Comparison of ENCODE assay signal across 2 cellular contexts in genomic region chr3:177594096-177594495, GRCh38.
TF ChIP-seq lines count a peak whose summit lies in the region.

No MANE protein-coding gene starts in this region.

TF ChIP-seq in A549, 52 proteins besides CTCF, POLR2A, EP300 and RAD21:
- TF ChIP-seq USF2 (IDR thresholded peaks at IDR 0.05) (peak; percentile 48; the same call in 1 of the 2 replicates), HOXB5 (CRISPR knock-in tag; IDR thresholded peaks at IDR 0.05) (no peak), HES2 (IDR thresholded peaks at IDR 0.05) (no peak), TFCP2L1 (CRISPR knock-in tag; IDR thresholded peaks at IDR 0.05) (no peak), KDM1A (IDR thresholded peaks at IDR 0.05; ENCODE audit: low read depth) (no peak), NPAS2 (CRISPR knock-in tag; IDR thresholded peaks at IDR 0.05; ENCODE audit: borderline replicate concordance) (no peak), MYC (IDR thresholded peaks at IDR 0.05; ENCODE audit: borderline replicate concordance, low read length) (no peak), GATA3 (IDR thresholded peaks at IDR 0.05; ENCODE audit: borderline replicate concordance) (no peak), CEBPB (IDR thresholded peaks at IDR 0.05) (peak; percentile 56 to 69; a peak in 2 of 4 replicates), CBX2 (IDR thresholded peaks at IDR 0.05; ENCODE audit: borderline replicate concordance, low read depth) (no peak), JUN (IDR thresholded peaks at IDR 0.05) (no peak)
- TF ChIP-seq, protein P1, sequence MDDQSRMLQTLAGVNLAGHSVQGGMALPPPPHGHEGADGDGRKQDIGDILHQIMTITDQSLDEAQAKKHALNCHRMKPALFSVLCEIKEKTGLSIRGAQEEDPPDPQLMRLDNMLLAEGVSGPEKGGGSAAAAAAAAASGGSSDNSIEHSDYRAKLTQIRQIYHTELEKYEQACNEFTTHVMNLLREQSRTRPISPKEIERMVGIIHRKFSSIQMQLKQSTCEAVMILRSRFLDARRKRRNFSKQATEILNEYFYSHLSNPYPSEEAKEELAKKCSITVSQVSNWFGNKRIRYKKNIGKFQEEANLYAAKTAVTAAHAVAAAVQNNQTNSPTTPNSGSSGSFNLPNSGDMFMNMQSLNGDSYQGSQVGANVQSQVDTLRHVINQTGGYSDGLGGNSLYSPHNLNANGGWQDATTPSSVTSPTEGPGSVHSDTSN (IDR thresholded peaks at IDR 0.05), result no peak
- TF ChIP-seq, protein P2, sequence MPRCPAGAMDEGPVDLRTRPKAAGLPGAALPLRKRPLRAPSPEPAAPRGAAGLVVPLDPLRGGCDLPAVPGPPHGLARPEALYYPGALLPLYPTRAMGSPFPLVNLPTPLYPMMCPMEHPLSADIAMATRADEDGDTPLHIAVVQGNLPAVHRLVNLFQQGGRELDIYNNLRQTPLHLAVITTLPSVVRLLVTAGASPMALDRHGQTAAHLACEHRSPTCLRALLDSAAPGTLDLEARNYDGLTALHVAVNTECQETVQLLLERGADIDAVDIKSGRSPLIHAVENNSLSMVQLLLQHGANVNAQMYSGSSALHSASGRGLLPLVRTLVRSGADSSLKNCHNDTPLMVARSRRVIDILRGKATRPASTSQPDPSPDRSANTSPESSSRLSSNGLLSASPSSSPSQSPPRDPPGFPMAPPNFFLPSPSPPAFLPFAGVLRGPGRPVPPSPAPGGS (IDR thresholded peaks at IDR 0.05), result no peak

TF ChIP-seq in HepG2, 621 proteins besides CTCF, POLR2A, EP300 and RAD21 (continued from another document):
- TF ChIP-seq, protein P3, sequence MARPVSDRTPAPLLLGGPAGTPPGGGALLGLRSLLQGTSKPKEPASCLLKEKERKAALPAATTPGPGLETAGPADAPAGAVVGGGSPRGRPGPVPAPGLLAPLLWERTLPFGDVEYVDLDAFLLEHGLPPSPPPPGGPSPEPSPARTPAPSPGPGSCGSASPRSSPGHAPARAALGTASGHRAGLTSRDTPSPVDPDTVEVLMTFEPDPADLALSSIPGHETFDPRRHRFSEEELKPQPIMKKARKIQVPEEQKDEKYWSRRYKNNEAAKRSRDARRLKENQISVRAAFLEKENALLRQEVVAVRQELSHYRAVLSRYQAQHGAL (CRISPR knock-in tag; IDR thresholded peaks at IDR 0.05; ENCODE audit: not compliant biosample characterization), result no peak
- TF ChIP-seq CEBPB (IDR thresholded peaks at IDR 0.05; ENCODE audit: borderline replicate concordance, low read depth, low read length), result peak; percentile 32
- TF ChIP-seq GATAD2A (CRISPR knock-in tag; IDR thresholded peaks at IDR 0.05), result 0 out of 2 replicates have a peak, but pooled peaks have one; percentile 17
- no peak for TF ChIP-seq ZNF354B (CRISPR knock-in tag; IDR thresholded peaks at IDR 0.05)
- 0 out of 2 replicates have a peak, but pooled peaks have one; percentile 9 for TF ChIP-seq HNF4A (CRISPR knock-in tag; IDR thresholded peaks at IDR 0.05)
